In the genomic region with DNA sequence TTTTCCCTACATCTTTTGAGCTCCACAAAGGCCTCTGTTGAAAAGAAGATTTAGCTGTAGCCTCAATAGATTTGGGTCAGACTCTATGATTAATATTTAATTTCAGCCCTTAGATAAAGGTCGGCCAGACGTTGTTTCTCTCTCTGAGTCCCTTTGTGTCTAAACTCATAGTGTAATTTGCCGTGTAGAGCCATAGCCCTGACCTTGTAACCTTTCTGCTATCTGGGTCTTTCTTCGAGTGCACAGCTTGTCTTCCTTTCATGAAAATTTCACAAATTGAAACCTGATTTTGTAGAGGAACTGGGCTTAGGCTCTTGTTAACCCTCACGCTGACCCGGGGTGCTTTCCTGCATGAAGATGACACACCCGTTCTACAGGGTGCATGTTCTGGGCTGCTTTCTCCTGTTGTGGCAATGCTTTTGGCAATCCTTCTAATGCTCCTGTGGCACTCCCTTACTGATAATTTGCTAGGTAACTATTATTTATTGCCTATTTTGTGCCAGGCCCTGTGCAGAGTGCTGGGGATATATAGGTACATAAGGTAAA, we compare ENCODE assay signal across 26 cellular contexts.
"Had no signal": no experiment of that assay in that cellular context is flagged by ENCODE, and none has a peak within 500 bp of the region (broad histone marks: within the 10 kb centered on the region; RNA-seq: fewer than 3 reads in every experiment).

No MANE protein-coding gene starts in this region.

- H3K9me3 ChIP-seq: adrenal gland, breast epithelium, gastroesophageal sphincter, left ventricle myocardium inferior, mucosa of descending colon, neutrophil, prostate gland, spleen, suprapubic skin, tibial artery had no signal

- H3K4me3 ChIP-seq: adrenal gland, breast epithelium, gastroesophageal sphincter, left ventricle myocardium inferior, lung, mucosa of descending colon, prostate gland, spleen, suprapubic skin, tibial artery had no signal

- H3K36me3 ChIP-seq: adrenal gland, breast epithelium, gastroesophageal sphincter, left ventricle myocardium inferior, neutrophil, prostate gland, spleen, suprapubic skin, tibial artery had no signal

- DNase-seq: activated CD4-positive, alpha-beta T cell treated with anti-CD3 and anti-CD28 coated beads for 48 hours; activated CD4-positive, alpha-beta T cell treated with anti-CD3 and anti-CD28 coated beads, Interleukin-2, amount 50 U/mL, for 48 hours; activated CD8-positive, alpha-beta memory T cell treated with anti-CD3 and anti-CD28 coated beads for 24 hours; activated effector memory CD4-positive, alpha-beta T cell treated with Interleukin-2 at 50 U/mL for 16 hours; activated naive CD4-positive, alpha-beta T cell treated with anti-CD3 and anti-CD28 coated beads for 36 hours; activated naive CD8-positive, alpha-beta T cell treated with anti-CD3 and anti-CD28 coated beads for 36 hours; hippocampal formation; immature natural killer cell; kidney glomerular epithelial cell; left ventricle myocardium inferior; mesendoderm; mucosa of descending colon; spleen; stimulated activated naive CD4-positive, alpha-beta T cell; SW 1271; T-helper 9 cell; tibial artery had no signal

- H3K27ac ChIP-seq: adrenal gland, breast epithelium, gastroesophageal sphincter, left ventricle myocardium inferior, neutrophil, prostate gland, spleen, suprapubic skin, tibial artery, VCaP had no signal

- H3K27me3 ChIP-seq: adrenal gland, breast epithelium, gastroesophageal sphincter, spleen, suprapubic skin, tibial artery had no signal

- ATAC-seq: gastroesophageal sphincter; natural killer cell treated with Interleukin-12 subunit alpha and Interleukin-12 subunit beta and Interleukin-15 and Interleukin-18, amount 100 ng/mL, for 72 hours had no signal

- H3K4me1 ChIP-seq: breast epithelium, gastroesophageal sphincter, prostate gland, spleen, tibial artery had no signal
